ENCODE assay signal across 13 cellular contexts in genomic region chr4:152996101-152996500, GRCh38. TPM values are rescaled to one million over a fixed set of nuclear protein-coding genes. Genes with fewer than 3 reads are reported as not detected.
DNase-seq lines count a peak whose midpoint lies in the region; ATAC-seq, FAIRE-seq and TF ChIP-seq lines count a peak whose summit lies in the region.
"Had no signal": no experiment of that assay in that cellular context is flagged by ENCODE, and none has a peak within 500 bp of the region (broad histone marks: within the 10 kb centered on the region; RNA-seq: fewer than 3 reads in every experiment).

No MANE protein-coding gene starts in this region.

- no peaks in the 10 kb centered on the region for H3K9me1 ChIP-seq in keratinocyte (ENCODE audit: control insufficient read depth, extremely low read depth, insufficient read depth, low read length)

- FAIRE-seq in keratinocyte (lab: Jason Lieb, UNC): peak; percentile 66

- H3K27me3 ChIP-seq in H7 (ENCODE audit: control insufficient read depth, insufficient read depth, low read length) (no peaks in the 10 kb centered on the region), keratinocyte (ENCODE audit: control insufficient read depth, extremely low read depth, insufficient read depth, low read length) (no peaks in the 10 kb centered on the region), spleen (replicated peaks in 1 of 7) (no peaks in the 10 kb centered on the region)

- peak overlapping the region; percentile 23 for H3K27ac ChIP-seq in keratinocyte (ENCODE audit: control insufficient read depth, insufficient read depth, low read length)
- peak overlapping the region; percentile 35 to 78 (median 69) for H3K27ac ChIP-seq in spleen

- TF ChIP-seq CTCF in keratinocyte (optimal IDR thresholded peaks at IDR 0.05 in 1 of 3, IDR thresholded peaks at IDR 0.05 in 1 of 3, conservative IDR thresholded peaks at IDR 0.05 in 1 of 3; ENCODE audit: extremely low read depth in 1 of 3, insufficient read depth in 2 of 3, low read length in 3 of 3): no peak
- TF ChIP-seq CTCF in spleen (IDR thresholded peaks at IDR 0.05 in 8 of 11, conservative IDR thresholded peaks at IDR 0.05 in 3 of 11): no peak

- 30 to 38% (median 32%) methylated on average over 5 of the region's 5 CpGs for WGBS in spleen, 5 donors

- H3K36me3 ChIP-seq in H7 (replicated peaks; ENCODE audit: control insufficient read depth, insufficient read depth, low read length) (no peaks in the 10 kb centered on the region), keratinocyte (ENCODE audit: control insufficient read depth in 2 of 2, extremely low read depth in 1 of 2, insufficient read depth in 2 of 2, low read length in 2 of 2) (no peaks in the 10 kb centered on the region), spleen (no peaks in the 10 kb centered on the region)

- H3K4me3 ChIP-seq in H7 (ENCODE audit: insufficient read depth, low read depth, low read length) (no peak overlapping the region), keratinocyte (ENCODE audit: control insufficient read depth in 2 of 3, extremely low read depth in 1 of 3, insufficient read depth in 2 of 3, low read depth in 1 of 3, low read length in 3 of 3) (no peak overlapping the region), spleen (no peak overlapping the region)
- H3K4me3 ChIP-seq: coronary artery had no signal

- no peak overlapping the region for H3K4me2 ChIP-seq in keratinocyte (ENCODE audit: control insufficient read depth, extremely low read depth, insufficient read depth, low read depth, low read length)

- H3K9ac ChIP-seq in keratinocyte (ENCODE audit: control insufficient read depth, extremely low read depth, insufficient read depth, low read length): peak overlapping the region; percentile 40

- no peak overlapping the region for H2AFZ ChIP-seq in keratinocyte (ENCODE audit: control insufficient read depth, low read length)

- no peak for ATAC-seq in activated CD4-positive, CD25-positive, alpha-beta regulatory T cell treated with anti-CD3 and anti-CD28 coated beads, Interleukin-2, amount 50 U/mL, for 24 hours
- ATAC-seq: activated naive CD8-positive, alpha-beta T cell treated with anti-CD3 and anti-CD28 coated beads, Interleukin-2, amount 50 U/mL, for 24 hours; activated T-cell treated with anti-CD3 and anti-CD28 coated beads, Interleukin-2, amount 50 U/mL, for 4 hours; stimulated activated naive B cell treated with anti-CD40 and anti-IgM and Interleukin-4, amounts not matched to agents 10 μg/mL and 1 μg/mL and 100 μg/mL, for 72 hours had no signal

- DNase-seq in H7 (peak; percentile 60), astrocyte of the hippocampus (ENCODE audit: low read depth, low spot score) (peak; percentile 29), keratinocyte (ENCODE audit: low read depth, low spot score) (no peak), spleen (no peak), NCI-H1694 (lab: John Stamatoyannopoulos, UW) (no peak), UCSD-AML1 (lab: John Stamatoyannopoulos, UW; ENCODE audit: unreplicated experiment) (no peak)
- DNase-seq: activated CD4-positive, alpha-beta T cell treated with anti-CD3 and anti-CD28 coated beads for 48 hours; activated naive CD8-positive, alpha-beta T cell treated with anti-CD3 and anti-CD28 coated beads, Interleukin-2, amount 50 U/mL, for 24 hours; activated T-cell treated with anti-CD3 and anti-CD28 coated beads, Interleukin-2, amount 50 U/mL, for 4 hours; HCEC 1CT; stimulated activated naive B cell treated with anti-CD40 and anti-IgM and Interleukin-4, amounts not matched to agents 10 μg/mL and 1 μg/mL and 100 μg/mL, for 72 hours had no signal

- TF ChIP-seq POLR2A in spleen (IDR thresholded peaks at IDR 0.05): no peak

- H3K4me1 ChIP-seq in keratinocyte (ENCODE audit: control insufficient read depth, extremely low read depth, insufficient read depth, low read length) (peaks cover 42% of the 10 kb centered on the region), spleen (peaks cover 0 to 31% (median 15%) of the 10 kb centered on the region in 6 donors)

- dilution Hi-C loops in keratinocyte (cut with MboI; ENCODE audit: extremely low pct_ligation_motif_present, low sequenced_read_pairs): no loop called here

- intact Hi-C loops in spleen (cut with DNase I; ENCODE audit: low total_unique reads): no loop called here

- H3K9me3 ChIP-seq in keratinocyte (ENCODE audit: control insufficient read depth, low read depth, low read length) (no peaks in the 10 kb centered on the region), spleen (no peaks in the 10 kb centered on the region)

- H4K20me1 ChIP-seq in keratinocyte (ENCODE audit: control insufficient read depth, extremely low read depth, insufficient read depth, low read length): no peaks in the 10 kb centered on the region

- no peaks in the 10 kb centered on the region for H3K79me2 ChIP-seq in keratinocyte (ENCODE audit: control insufficient read depth, insufficient read depth, low read length)

RNA-seq across cellular contexts. Expression of gene FHDC1, which starts 60.0 kb away (rescaled TPM):
- total RNA-seq in H7 (2014; rRNA removed; shearing (Covaris generic)): 4.6 and 4.9 TPM in 2 replicates
- polyA plus RNA-seq in keratinocyte (0.96 to 2.1 TPM (median 1.6 TPM) in 3 replicates), spleen (1 to 10 TPM in 2 of 3 donors, under 1 TPM in 1; 0.82 to 2.4 (median 1.1) TPM)
- polyA plus RNA-seq in keratinocyte (2011; ENCODE audit: low read depth): 4.0 TPM
- polyA plus RNA-seq in keratinocyte (2011; cell fraction: cytosol; rRNA removed): 1.2 and 1.4 TPM in 2 replicates
- 6.6 and 7.8 TPM in 2 replicates for polyA plus RNA-seq in keratinocyte (2011; cell fraction: nucleus; rRNA removed)
- 2.0 and 6.1 TPM in 2 replicates for polyA plus RNA-seq in keratinocyte (2012; ENCODE audit: low replicate concordance)
- polyA minus RNA-seq in keratinocyte: 1.7 to 1.9 TPM (median 1.7 TPM) in 3 replicates
- 1.7 TPM for polyA minus RNA-seq in keratinocyte (2011; cell fraction: cytosol; rRNA and poly(A)+ RNA removed)
- polyA minus RNA-seq in keratinocyte (2011; cell fraction: nucleus; rRNA and poly(A)+ RNA removed): 4.7 and 7.0 TPM in 2 replicates
- 10 to 100 TPM in 4 of 7 donors, 1 to 10 TPM in 3; 5.5 to 14.3 (median 11.1) TPM for total RNA-seq in spleen

Comparison
In these comparisons a context has a peak if more than half of its experiments do, and no peak if none do; other contexts are left out.
1. DNase-seq: peak in H7 (single experiment) and astrocyte of the hippocampus (single experiment); none in keratinocyte (single experiment), spleen (single experiment), NCI-H1694 (single experiment) and UCSD-AML1 (single experiment).